ENCODE assay signal across 19 cellular contexts in the genomic region with DNA sequence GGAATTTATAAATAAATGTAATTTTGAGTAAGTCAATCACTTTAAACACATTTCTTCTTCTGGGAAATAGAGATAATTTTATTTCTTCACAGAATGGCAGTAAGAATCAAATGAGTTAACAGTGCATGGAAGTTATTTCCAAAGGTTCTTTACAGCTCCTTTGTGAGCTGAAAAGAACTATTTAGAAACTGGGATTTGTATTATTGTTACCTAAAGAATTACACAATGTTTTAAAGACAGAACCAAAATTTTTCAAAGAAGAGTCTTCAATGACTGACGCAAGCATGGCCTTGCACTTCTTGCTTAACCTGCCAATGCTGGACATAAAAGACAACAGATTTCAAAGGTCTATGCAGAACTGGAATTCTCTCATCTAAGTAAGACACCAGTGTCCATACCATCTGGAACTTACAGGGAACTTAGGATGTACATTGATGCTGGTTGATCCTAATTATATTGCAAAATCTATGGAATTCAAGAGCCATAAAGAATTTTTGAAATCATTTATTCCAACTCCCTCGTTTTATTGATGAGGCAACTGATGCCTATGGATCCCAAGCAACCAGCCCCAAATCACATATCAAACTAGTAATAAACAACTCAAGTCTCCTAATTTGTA. TPM values are rescaled to one million over a fixed set of nuclear protein-coding genes. Genes with fewer than 3 reads are reported as not detected.
"Had no signal": no experiment of that assay in that cellular context is flagged by ENCODE, and none has a peak within 500 bp of the region (broad histone marks: within the 10 kb centered on the region; RNA-seq: fewer than 3 reads in every experiment).

No MANE protein-coding gene starts in this region.

- H3K27me3 ChIP-seq: testis had no signal

- H3K27ac Mint-ChIP-seq: activated CD4-positive, alpha-beta T cell treated with anti-CD3 and anti-CD28 coated beads, Interleukin-2, amount 10 ng/mL, durations not matched to agents 7 days and 5 days; activated CD8-positive, alpha-beta T cell treated with anti-CD3 and anti-CD28 coated beads, Interleukin-2, amount 10 ng/mL, durations not matched to agents 7 days and 5 days; activated naive CD4-positive, alpha-beta T cell treated with anti-CD3 and anti-CD28 coated beads, Interleukin-2, amount 10 ng/mL, durations not matched to agents 7 days and 5 days; activated T-cell treated with anti-CD3 and anti-CD28 coated beads, Interleukin-2, amount 50 U/mL, for 24 hours; naive thymus-derived CD4-positive, alpha-beta T cell; stimulated activated naive CD8-positive, alpha-beta T cell treated with anti-CD3 and anti-CD28 coated beads, Interleukin-15, Interleukin-2, amounts not matched to agents 100 ng/mL and 50 ng/mL, for 24 hours; T-cell; type B pancreatic cell had no signal

- DNase-seq: activated CD4-positive, alpha-beta T cell treated with anti-CD3 and anti-CD28 coated beads, Interleukin-2, amount 10 ng/mL, durations not matched to agents 7 days and 5 days; activated CD8-positive, alpha-beta T cell treated with anti-CD3 and anti-CD28 coated beads, Interleukin-2, amount 10 ng/mL, durations not matched to agents 7 days and 5 days; activated effector memory CD4-positive, alpha-beta T cell treated with Interleukin-2 at 50 U/mL for 16 hours; activated naive CD4-positive, alpha-beta T cell treated with anti-CD3 and anti-CD28 coated beads, Interleukin-2, amount 10 ng/mL, durations not matched to agents 7 days and 5 days; activated T-cell treated with anti-CD3 and anti-CD28 coated beads, Interleukin-2, amount 50 U/mL, for 24 hours; dermis blood vessel endothelial cell; effector memory CD8-positive, alpha-beta T cell; esophagus squamous epithelium; mesendoderm; naive thymus-derived CD4-positive, alpha-beta T cell; SK-N-SH; stimulated activated CD4-positive, alpha-beta T cell treated with anti-CD3 and anti-CD28 coated beads, Interleukin-12 subunit alpha, Interleukin-12 subunit beta, amount 100 ng/mL, for 4 hours; stimulated activated CD4-positive, alpha-beta T cell treated with anti-CD3 and anti-CD28 coated beads, Interleukin-1b, Interleukin-23, amount 100 ng/mL, for 48 hours; T-cell; testis had no signal

- H3K36me3 ChIP-seq: ascending aorta, breast epithelium, esophagus squamous epithelium had no signal

- H3K9me3 ChIP-seq: ascending aorta, breast epithelium, esophagus squamous epithelium, SK-N-SH, testis had no signal

- H3K4me1 ChIP-seq: breast epithelium, testis had no signal

- H3K9me3 Mint-ChIP-seq: activated CD4-positive, alpha-beta T cell treated with anti-CD3 and anti-CD28 coated beads, Interleukin-2, amount 10 ng/mL, durations not matched to agents 7 days and 5 days; activated naive CD4-positive, alpha-beta T cell treated with anti-CD3 and anti-CD28 coated beads, Interleukin-2, amount 10 ng/mL, durations not matched to agents 7 days and 5 days; activated T-cell treated with anti-CD3 and anti-CD28 coated beads, Interleukin-2, amount 50 U/mL, for 24 hours; effector memory CD8-positive, alpha-beta T cell; stimulated activated naive CD8-positive, alpha-beta T cell treated with anti-CD3 and anti-CD28 coated beads, Interleukin-15, Interleukin-2, amounts not matched to agents 100 ng/mL and 50 ng/mL, for 24 hours; T-cell; type B pancreatic cell had no signal

- H3K36me3 Mint-ChIP-seq: activated naive CD4-positive, alpha-beta T cell treated with anti-CD3 and anti-CD28 coated beads, Interleukin-2, amount 10 ng/mL, durations not matched to agents 7 days and 5 days; type B pancreatic cell had no signal

- H3K4me3 Mint-ChIP-seq: activated CD4-positive, alpha-beta T cell treated with anti-CD3 and anti-CD28 coated beads, Interleukin-2, amount 10 ng/mL, durations not matched to agents 7 days and 5 days; activated CD8-positive, alpha-beta T cell treated with anti-CD3 and anti-CD28 coated beads, Interleukin-2, amount 10 ng/mL, durations not matched to agents 7 days and 5 days; activated naive CD4-positive, alpha-beta T cell treated with anti-CD3 and anti-CD28 coated beads, Interleukin-2, amount 10 ng/mL, durations not matched to agents 7 days and 5 days; stimulated activated naive CD8-positive, alpha-beta T cell treated with anti-CD3 and anti-CD28 coated beads, Interleukin-15, Interleukin-2, amounts not matched to agents 100 ng/mL and 50 ng/mL, for 24 hours had no signal

- H3K4me3 ChIP-seq: testis had no signal

- H3K27ac ChIP-seq: ascending aorta, breast epithelium, esophagus squamous epithelium, testis had no signal

RNA-seq across cellular contexts. Expression of a gene that starts 2.7 kb away (rescaled TPM):
- total RNA-seq: dermis blood vessel endothelial cell had no signal
